8 cellular contexts compared by ENCODE assay signal in genomic region chr16:31713945-31714898, GRCh38.
DNase-seq lines count a peak whose midpoint lies in the region; ATAC-seq and TF ChIP-seq lines count a peak whose summit lies in the region.

No MANE protein-coding gene starts in this region.

- no peaks in the 10 kb centered on the region for H3K27me3 ChIP-seq in neutrophil

- no peaks in the 10 kb centered on the region for H3K9me3 ChIP-seq in SK-N-MC (ENCODE audit: low read depth, low read length)
- no peaks in the 10 kb centered on the region for H3K9me3 ChIP-seq in neutrophil

- H3K27ac ChIP-seq in SK-N-MC: no peak overlapping the region
- H3K27ac ChIP-seq in neutrophil: peak overlapping the region; percentile 83

- peaks cover 10 to 15% of the 10 kb centered on the region in 2 experiments for H3K4me1 ChIP-seq in neutrophil (ENCODE audit: control insufficient read depth in 1 of 2, insufficient read depth in 1 of 2, low read depth in 1 of 2, low read length in 1 of 2)

- ATAC-seq in GM18511 (IDR thresholded peaks at IDR 0.05; ENCODE audit: unreplicated experiment) (no peak), GM18520 (IDR thresholded peaks at IDR 0.05; ENCODE audit: unreplicated experiment) (no peak)

- H3K9ac ChIP-seq in SK-N-MC (ENCODE audit: insufficient read length): peak overlapping the region; percentile 96

- peak; percentile 61 for TF ChIP-seq CTCF in epithelial cell of proximal tubule (conservative IDR thresholded peaks at IDR 0.05; ENCODE audit: low read depth, low read length)
- TF ChIP-seq CTCF in neutrophil (IDR thresholded peaks at IDR 0.05): no peak

- H3K36me3 ChIP-seq in SK-N-MC (ENCODE audit: insufficient read depth, low read length) (peaks cover 4% of the 10 kb centered on the region; the same call in 1 of the 2 replicates), neutrophil (peaks cover 8% of the 10 kb centered on the region)

- H3K4me3 ChIP-seq in SK-N-MC (peak overlapping the region; percentile 98), epithelial cell of proximal tubule (ENCODE audit: low read depth, low read length) (peak overlapping the region; percentile 87), neutrophil (ENCODE audit: low read depth in 1 of 2, low read length in 1 of 2) (peak overlapping the region; percentile 93)

- DNase-seq in NCI-H2227 treated with DMSO at 0.1 percent for 48 hours (lab: John Stamatoyannopoulos, UW): peak; percentile 29
- DNase-seq in NCI-H2227 (lab: John Stamatoyannopoulos, UW; ENCODE audit: unreplicated experiment): no peak
- DNase-seq in SK-N-MC (ENCODE audit: low read depth, low spot score): no peak
- no peak for DNase-seq in epithelial cell of proximal tubule (ENCODE audit: low read depth)
- DNase-seq in SIG-M5 treated with dmso at 0.1 percent for 504 hours (lab: John Stamatoyannopoulos, UW; ENCODE audit: unreplicated experiment): no peak
